ENCODE assay signal across 24 cellular contexts in the genomic region with DNA sequence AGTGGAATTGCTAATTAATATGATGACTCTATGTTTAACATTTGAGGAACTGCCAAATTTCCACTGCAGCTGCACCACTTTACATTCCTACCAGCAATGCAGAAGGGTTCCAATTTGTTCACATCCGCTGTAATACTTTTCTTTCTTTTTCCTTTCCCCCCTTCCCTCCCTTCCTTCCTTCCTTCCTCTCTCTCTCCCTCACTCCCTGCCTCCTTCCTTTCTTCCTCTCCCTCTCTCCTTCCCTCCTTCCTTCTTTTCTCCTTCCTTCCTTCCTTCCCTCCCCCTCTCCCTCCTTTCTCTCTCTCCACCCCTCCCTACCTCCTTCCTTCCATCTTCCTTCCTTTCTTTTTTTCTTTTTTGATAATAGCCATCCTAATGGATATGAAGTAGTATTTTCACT.
"Had no signal": no experiment of that assay in that cellular context is flagged by ENCODE, and none has a peak within 500 bp of the region (broad histone marks: within the 10 kb centered on the region; RNA-seq: fewer than 3 reads in every experiment).

No MANE protein-coding gene starts in this region.

- H3K4me1 ChIP-seq: lower lobe of right lung had no signal

- ATAC-seq: gastrocnemius medialis, heart right ventricle, left cardiac atrium, left lung, left ventricle myocardium superior, lower lobe of right lung, mucosa of descending colon had no signal

- H3K36me3 ChIP-seq: esophagus squamous epithelium, gastrocnemius medialis, heart right ventricle, left lung, lower lobe of right lung had no signal

- DNase-seq: dermis blood vessel endothelial cell; dorsolateral prefrontal cortex; effector CD4-positive, alpha-beta T cell; effector memory CD4-positive, alpha-beta T cell; esophagus squamous epithelium; foreskin fibroblast; foreskin melanocyte; gastrocnemius medialis; glutamatergic neuron; head of caudate nucleus; heart right ventricle; hippocampal formation; left cardiac atrium; left lung; left ventricle myocardium superior; lower lobe of right lung; mesenchymal stem cell; mucosa of descending colon; naive B cell had no signal

- H3K27ac ChIP-seq: coronary artery, dorsolateral prefrontal cortex, esophagus squamous epithelium, gastrocnemius medialis, heart right ventricle, left lung, lower lobe of right lung had no signal

- FAIRE-seq: colon, endothelial cell of umbilical vein, islet of Langerhans, keratinocyte had no signal

- H3K9me3 ChIP-seq: esophagus squamous epithelium, gastrocnemius medialis, heart right ventricle, left lung, lower lobe of right lung, mucosa of descending colon had no signal

- H3K4me3 ChIP-seq: coronary artery, dorsolateral prefrontal cortex, esophagus squamous epithelium, gastrocnemius medialis, heart right ventricle, left lung, lower lobe of right lung, mucosa of descending colon had no signal

- H3K27me3 ChIP-seq: gastrocnemius medialis, heart right ventricle, left lung had no signal
